ENCODE assay signal across 9 cellular contexts in the genomic region with DNA sequence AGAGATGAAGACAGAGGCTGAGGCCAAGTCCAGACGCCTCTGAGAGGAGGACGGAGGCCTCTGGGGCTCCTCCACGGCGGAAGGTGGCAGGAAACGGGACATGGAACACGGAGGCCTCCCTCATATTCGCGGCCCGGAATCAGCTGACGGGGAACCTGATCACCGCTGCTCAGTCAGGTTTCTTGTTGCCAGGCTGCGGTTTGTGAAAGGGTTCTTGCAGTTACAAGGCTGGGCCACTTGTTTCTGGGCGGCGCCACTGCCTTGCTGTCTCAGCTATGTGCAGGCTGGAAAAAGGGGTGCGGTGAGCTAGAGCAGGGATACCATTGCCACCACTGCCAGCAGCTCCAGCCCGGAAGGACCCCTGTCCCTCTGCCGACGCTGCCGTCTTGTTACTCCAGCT. TPM values are rescaled to one million over a fixed set of nuclear protein-coding genes. Genes with fewer than 3 reads are reported as not detected.
DNase-seq lines count a peak whose midpoint lies in the region; ATAC-seq and TF ChIP-seq lines count a peak whose summit lies in the region.
"Had no signal": no experiment of that assay in that cellular context is flagged by ENCODE, and none has a peak within 500 bp of the region (broad histone marks: within the 10 kb centered on the region; RNA-seq: fewer than 3 reads in every experiment).

No MANE protein-coding gene starts in this region.

- no peaks in the 10 kb centered on the region for H3K4me1 ChIP-seq in smooth muscle cell (ENCODE audit: low read depth)
- H3K4me1 ChIP-seq: BLaER1 had no signal

- no peaks in the 10 kb centered on the region for H3K36me3 ChIP-seq in smooth muscle cell (ENCODE audit: low read depth)
- H3K36me3 ChIP-seq: BLaER1 had no signal

- H3K9me3 Mint-ChIP-seq in activated CD4-positive, alpha-beta T cell treated with anti-CD3 and anti-CD28 coated beads for 36 hours (ENCODE audit: low read depth) = no peaks in the 10 kb centered on the region
- no peaks in the 10 kb centered on the region for H3K9me3 Mint-ChIP-seq in chondrocyte (ENCODE audit: low read depth)

- no peak overlapping the region for H3K27ac Mint-ChIP-seq in activated CD4-positive, alpha-beta T cell treated with anti-CD3 and anti-CD28 coated beads for 36 hours
- no peak overlapping the region for H3K27ac Mint-ChIP-seq in chondrocyte (ENCODE audit: unreplicated experiment)

- DNase-seq in activated CD4-positive, alpha-beta T cell treated with anti-CD3 and anti-CD28 coated beads for 36 hours = peak; percentile 44
- DNase-seq in activated CD4-positive, alpha-beta T cell treated with anti-CD3 and anti-CD28 coated beads for 1 hour = no peak
- DNase-seq in chondrocyte (ENCODE audit: low spot score) (no peak), smooth muscle cell (lab: John Stamatoyannopoulos, UW; ENCODE audit: unreplicated experiment) (no peak), GM13976 (ENCODE audit: low spot score) (no peak), activated gamma-delta T cell treated with Interleukin-2 at 50 U/mL for 16 hours (no peak), SHP77 treated with DMSO at 0.1 percent for 48 hours (lab: John Stamatoyannopoulos, UW) (no peak)

- WGBS in smooth muscle cell (ENCODE audit: low lambda C conversion rate) = 49% methylated on average over 19 of the region's 19 CpGs

- in situ Hi-C loops in GM13976 (cut with MboI; ENCODE audit: low sequenced_read_pairs, unreplicated experiment) = no loop called here

- no peaks in the 10 kb centered on the region for H4K20me1 ChIP-seq in smooth muscle cell (ENCODE audit: low read depth)
- H4K20me1 ChIP-seq: BLaER1 had no signal

- peaks cover 13% of the 10 kb centered on the region for H3K27me3 Mint-ChIP-seq in activated CD4-positive, alpha-beta T cell treated with anti-CD3 and anti-CD28 coated beads for 36 hours
- H3K27me3 Mint-ChIP-seq in chondrocyte (ENCODE audit: low read depth) = no peaks in the 10 kb centered on the region

- no peak overlapping the region for H3K27ac ChIP-seq in smooth muscle cell (ENCODE audit: low read depth)
- H3K27ac ChIP-seq: BLaER1 had no signal

- H3K9ac ChIP-seq in smooth muscle cell (ENCODE audit: low read depth) = no peak overlapping the region
- H3K9ac ChIP-seq: BLaER1 had no signal

- ATAC-seq in activated CD4-positive, alpha-beta T cell treated with anti-CD3 and anti-CD28 coated beads for 36 hours = peak; percentile 42
- peak; percentile 69 for ATAC-seq in HG03565 (IDR thresholded peaks at IDR 0.05; ENCODE audit: unreplicated experiment)

- H2AFZ ChIP-seq in smooth muscle cell (ENCODE audit: low read depth) = no peak overlapping the region

- no peaks in the 10 kb centered on the region for H3K9me3 ChIP-seq in smooth muscle cell (replicated peaks; ENCODE audit: low read depth)

- H3K4me3 ChIP-seq in smooth muscle cell = no peak overlapping the region
- H3K4me3 ChIP-seq: BLaER1 had no signal

- CTCF ChIA-PET in activated CD4-positive, alpha-beta T cell treated with anti-CD3 and anti-CD28 coated beads for 36 hours (lab: Charles Lee) = interaction anchor here (0.6 kb wide), 1 partner anchor 473 kb away, joined by 3 read pairs; no protein-coding TSS in a partner anchor

- TF ChIP-seq CTCF in chondrocyte (IDR thresholded peaks at IDR 0.05) (peak; percentile 68), smooth muscle cell (IDR thresholded peaks at IDR 0.05; ENCODE audit: borderline replicate concordance, insufficient read depth, poor library complexity, severe bottlenecking) (peak; percentile 18), GM13976 (IDR thresholded peaks at IDR 0.05; ENCODE audit: borderline replicate concordance, control extremely low read depth, extremely low read depth, insufficient read depth, missing control alignments) (no peak)

- no peaks in the 10 kb centered on the region for H3K36me3 Mint-ChIP-seq in activated CD4-positive, alpha-beta T cell treated with anti-CD3 and anti-CD28 coated beads for 36 hours (ENCODE audit: low read depth)
- H3K36me3 Mint-ChIP-seq in chondrocyte (ENCODE audit: low read depth) = no peaks in the 10 kb centered on the region

- H3K4me1 Mint-ChIP-seq in activated CD4-positive, alpha-beta T cell treated with anti-CD3 and anti-CD28 coated beads for 36 hours = no peaks in the 10 kb centered on the region
- H3K4me1 Mint-ChIP-seq in chondrocyte (ENCODE audit: low read depth) = peaks cover 22% of the 10 kb centered on the region

- no peak overlapping the region for H3K4me2 ChIP-seq in smooth muscle cell
- H3K4me2 ChIP-seq: BLaER1 had no signal

- H3K79me2 ChIP-seq in smooth muscle cell (ENCODE audit: low read depth) = no peaks in the 10 kb centered on the region

- no peaks in the 10 kb centered on the region for H3K27me3 ChIP-seq in smooth muscle cell (ENCODE audit: low read depth)
- H3K27me3 ChIP-seq: BLaER1 had no signal

- intact Hi-C loops in activated CD4-positive, alpha-beta T cell treated with anti-CD3 and anti-CD28 coated beads for 36 hours (cut with DNase I, micrococcal nuclease) = no loop called here

- POLR2A ChIA-PET in activated CD4-positive, alpha-beta T cell treated with anti-CD3 and anti-CD28 coated beads for 36 hours (lab: Charles Lee) = no interaction called here

- H3F3A ChIP-seq in smooth muscle cell (ENCODE audit: low read depth) = no peaks in the 10 kb centered on the region

- H3K4me3 Mint-ChIP-seq in activated CD4-positive, alpha-beta T cell treated with anti-CD3 and anti-CD28 coated beads for 36 hours = no peak overlapping the region
- H3K4me3 Mint-ChIP-seq in chondrocyte (ENCODE audit: unreplicated experiment) = peak overlapping the region; percentile 16

RNA-seq across cellular contexts. Expression of gene MMP1, which starts 10.0 kb away (rescaled TPM):
- not detected for total RNA-seq in activated CD4-positive, alpha-beta T cell treated with anti-CD3 and anti-CD28 coated beads for 36 hours
- total RNA-seq in chondrocyte (0.60 to 4.1 TPM (median 3.9 TPM) in 3 replicates), smooth muscle cell (27.8 and 38.3 TPM in 2 replicates)
- polyA plus RNA-seq in smooth muscle cell = 9.1 and 24.0 TPM in 2 replicates

RNA-seq across cellular contexts. Expression of gene MMP10, which starts 27.5 kb away (rescaled TPM):
- not detected for total RNA-seq in activated CD4-positive, alpha-beta T cell treated with anti-CD3 and anti-CD28 coated beads for 36 hours
- total RNA-seq in chondrocyte = 0.15 to 0.26 TPM in 2 of 3 replicates, not detected in the other
- 4.0 and 7.3 TPM in 2 replicates for total RNA-seq in smooth muscle cell
- polyA plus RNA-seq in smooth muscle cell = 1.1 and 6.7 TPM in 2 replicates

RNA-seq across cellular contexts. Expression of gene MMP3, which starts 35.5 kb away (rescaled TPM):
- total RNA-seq in activated CD4-positive, alpha-beta T cell treated with anti-CD3 and anti-CD28 coated beads for 36 hours = not detected
- total RNA-seq in chondrocyte (not detected in 3 replicates), smooth muscle cell (2.8 and 4.3 TPM in 2 replicates)
- 2.0 and 3.2 TPM in 2 replicates for polyA plus RNA-seq in smooth muscle cell
